In genomic region chr7:88933285-88933684, GRCh38 we compare ENCODE assay signal across 24 cellular contexts.
"Had no signal": no experiment of that assay in that cellular context is flagged by ENCODE, and none has a peak within 500 bp of the region (broad histone marks: within the 10 kb centered on the region; RNA-seq: fewer than 3 reads in every experiment).

No MANE protein-coding gene starts in this region.

- DNase-seq: activated CD4-positive, alpha-beta memory T cell treated with anti-CD3 and anti-CD28 coated beads for 36 hours; activated CD4-positive, alpha-beta T cell treated with anti-CD3 and anti-CD28 coated beads for 36 hours; activated CD4-positive, alpha-beta T cell treated with anti-CD3 and anti-CD28 coated beads, Interleukin-2, amount 10 ng/mL, durations not matched to agents 24 days and 14 days; activated CD4-positive, CD25-positive, alpha-beta regulatory T cell; activated CD4-positive, CD25-positive, alpha-beta regulatory T cell treated with anti-CD3 and anti-CD28 coated beads, Interleukin-2, amount 50 U/mL, for 72 hours; activated CD8-positive, alpha-beta memory T cell treated with anti-CD3 and anti-CD28 coated beads, Interleukin-2, amount 10 ng/mL, durations not matched to agents 7 days and 5 days; activated CD8-positive, alpha-beta memory T cell treated with anti-CD3 and anti-CD28 coated beads, Interleukin-2, amount 50 U/mL, for 4 hours; activated CD8-positive, alpha-beta T cell treated with anti-CD3 and anti-CD28 coated beads, Interleukin-2, amount 10 ng/mL, durations not matched to agents 7 days and 5 days; activated effector memory CD4-positive, alpha-beta T cell treated with anti-CD3 and anti-CD28 coated beads, Interleukin-2, amount 50 U/mL, for 16 hours; activated naive CD4-positive, alpha-beta T cell treated with anti-CD3 and anti-CD28 coated beads for 36 hours; activated naive CD8-positive, alpha-beta T cell treated with anti-CD3 and anti-CD28 coated beads for 36 hours; activated naive CD8-positive, alpha-beta T cell treated with anti-CD3 and anti-CD28 coated beads, Interleukin-2, amount 50 U/mL, for 24 hours; activated T-cell treated with anti-CD3 and anti-CD28 coated beads, Interleukin-2, amount 50 U/mL, for 1 hour; activated T-cell treated with anti-CD3 and anti-CD28 coated beads, Interleukin-2, amount 50 U/mL, for 48 hours; adrenal gland; amygdala; aorta; body of pancreas; caudate nucleus; effector CD8-positive, alpha-beta T cell; esophagus squamous epithelium; foreskin melanocyte; heart right ventricle; T1000 had no signal
